8 cellular contexts compared by ENCODE assay signal in the genomic region with DNA sequence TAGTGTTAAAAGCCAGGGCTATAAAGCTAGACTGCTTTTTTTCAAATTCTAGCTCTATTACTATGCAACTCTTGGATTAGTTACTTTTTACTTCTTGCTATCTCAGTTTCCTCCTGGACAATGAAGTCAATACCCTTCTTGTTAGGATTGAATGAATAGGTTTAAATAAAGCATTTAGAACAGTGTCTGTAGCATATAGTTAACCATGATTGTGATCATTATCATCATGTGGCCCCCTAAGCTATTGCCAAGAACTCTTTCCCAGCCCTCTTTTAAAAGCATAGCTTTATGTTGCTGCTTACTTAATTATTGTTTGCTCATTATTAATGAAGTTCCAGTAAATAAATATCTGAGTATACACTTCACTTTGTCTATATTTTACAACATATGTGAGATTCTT.
"Had no signal": no experiment of that assay in that cellular context is flagged by ENCODE, and none has a peak within 500 bp of the region (broad histone marks: within the 10 kb centered on the region; RNA-seq: fewer than 3 reads in every experiment).

No MANE protein-coding gene starts in this region.

- H3K4me3 ChIP-seq: GM23338 had no signal

- H3K4me2 ChIP-seq: GM23338 had no signal

- H3K9me3 Mint-ChIP-seq: GM23338, H9 had no signal

- H3K27ac Mint-ChIP-seq: GM23338, H9 had no signal

- FAIRE-seq: H1, H54, HTR-8/SVneo had no signal

- H2AFZ ChIP-seq: GM23338 had no signal

- ATAC-seq: GM23338 had no signal

- DNase-seq: H9, HCEC 1CT, IMR-90, KBM-7 had no signal

- H3K4me3 Mint-ChIP-seq: GM23338, H9 had no signal
